1 cellular context compared by ENCODE assay signal in the genomic region with DNA sequence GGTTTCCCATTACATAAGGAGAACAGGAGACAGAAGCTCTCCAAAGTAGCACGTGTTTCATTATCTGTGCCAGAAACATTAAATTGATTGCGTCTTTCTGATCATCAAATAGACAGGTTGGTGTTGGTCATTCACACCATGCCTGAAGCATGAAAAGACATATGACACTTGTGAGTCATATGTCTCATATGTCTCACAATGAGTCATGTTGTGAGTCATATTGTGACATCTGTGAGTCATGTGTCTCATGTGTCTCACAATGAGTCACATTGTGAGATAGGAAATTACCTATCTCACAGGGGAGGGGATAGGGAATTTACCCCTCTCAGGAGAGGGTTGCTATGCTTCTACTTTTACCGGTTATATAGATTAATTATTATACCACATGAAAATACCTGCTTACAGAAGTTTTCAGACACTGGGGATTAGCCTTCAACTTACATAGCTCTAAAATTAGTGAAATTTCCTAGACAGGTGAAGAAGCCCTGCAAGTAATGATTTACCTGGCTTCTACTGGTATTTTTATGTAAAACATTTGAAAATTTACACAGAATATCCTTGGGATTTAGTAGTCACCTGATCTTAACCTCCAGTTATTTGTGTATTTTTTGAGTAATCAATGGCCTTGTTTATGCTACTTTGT.
TF ChIP-seq lines count a peak whose summit lies in the region.

No MANE protein-coding gene starts in this region.

TF ChIP-seq in GM12878, 131 proteins besides CTCF, POLR2A, EP300 and RAD21 (continued from another document and continues in another):
- TF ChIP-seq PKNOX1 (IDR thresholded peaks at IDR 0.05) (peak; percentile 86), ESRRA (IDR thresholded peaks at IDR 0.05; ENCODE audit: low read length) (no peak), RB1 (IDR thresholded peaks at IDR 0.05; ENCODE audit: borderline replicate concordance) (no peak; the same call in 1 of the 2 replicates), BACH1 (IDR thresholded peaks at IDR 0.05; ENCODE audit: borderline replicate concordance) (peak; percentile 99), POLR2AphosphoS2 (IDR thresholded peaks at IDR 0.05; ENCODE audit: low read depth, low read length) (no peak), ZNF622 (IDR thresholded peaks at IDR 0.05) (no peak), RUNX3 (IDR thresholded peaks at IDR 0.05; ENCODE audit: low read length) (peak; percentile 89), LARP7 (IDR thresholded peaks at IDR 0.05) (no peak), STAT1 (conservative IDR thresholded peaks at IDR 0.05) (no peak), SKIL (IDR thresholded peaks at IDR 0.05; ENCODE audit: low read depth, poor library complexity, severe bottlenecking) (peak; percentile 97), HCFC1 (IDR thresholded peaks at IDR 0.05; ENCODE audit: low read length) (no peak; the same call in 1 of the 2 replicates), WRNIP1 (IDR thresholded peaks at IDR 0.05; ENCODE audit: borderline replicate concordance, low read depth, low read length) (no peak), FOXK2 (IDR thresholded peaks at IDR 0.05) (no peak), YBX1 (IDR thresholded peaks at IDR 0.05) (no peak), ZZZ3 (IDR thresholded peaks at IDR 0.05; ENCODE audit: control insufficient read depth, insufficient read length, low read depth) (no peak), ATF2 (IDR thresholded peaks at IDR 0.05; ENCODE audit: low read length) (peak; percentile 100), CUX1 (IDR thresholded peaks at IDR 0.05; ENCODE audit: insufficient replicate concordance, low read depth, low read length) (peak; percentile 72), ATF7 (IDR thresholded peaks at IDR 0.05; ENCODE audit: low read depth) (peak; percentile 99), POLR2AphosphoS5 (IDR thresholded peaks at IDR 0.05; ENCODE audit: low read length) (no peak), BCL11A (IDR thresholded peaks at IDR 0.05; ENCODE audit: low read depth, low read length) (peak; percentile 99), RBBP5 (conservative IDR thresholded peaks at IDR 0.05) (no peak), EZH2 (IDR thresholded peaks at IDR 0.05; ENCODE audit: borderline replicate concordance, control insufficient read depth, low read depth, low read length) (no peak), CHD4 (IDR thresholded peaks at IDR 0.05) (no peak), REST (IDR thresholded peaks at IDR 0.05; ENCODE audit: low read depth, low read length) (no peak), MXI1 (IDR thresholded peaks at IDR 0.05; ENCODE audit: low read depth, low read length) (peak; percentile 78)
- TF ChIP-seq, protein P1, sequence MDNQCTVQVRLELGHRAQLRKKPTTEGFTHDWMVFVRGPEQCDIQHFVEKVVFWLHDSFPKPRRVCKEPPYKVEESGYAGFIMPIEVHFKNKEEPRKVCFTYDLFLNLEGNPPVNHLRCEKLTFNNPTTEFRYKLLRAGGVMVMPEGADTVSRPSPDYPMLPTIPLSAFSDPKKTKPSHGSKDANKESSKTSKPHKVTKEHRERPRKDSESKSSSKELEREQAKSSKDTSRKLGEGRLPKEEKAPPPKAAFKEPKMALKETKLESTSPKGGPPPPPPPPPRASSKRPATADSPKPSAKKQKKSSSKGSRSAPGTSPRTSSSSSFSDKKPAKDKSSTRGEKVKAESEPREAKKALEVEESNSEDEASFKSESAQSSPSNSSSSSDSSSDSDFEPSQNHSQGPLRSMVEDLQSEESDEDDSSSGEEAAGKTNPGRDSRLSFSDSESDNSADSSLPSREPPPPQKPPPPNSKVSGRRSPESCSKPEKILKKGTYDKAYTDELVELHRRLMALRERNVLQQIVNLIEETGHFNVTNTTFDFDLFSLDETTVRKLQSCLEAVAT (IDR thresholded peaks at IDR 0.05) = peak; percentile 50; the same call in 1 of the 2 replicates
- TF ChIP-seq, protein P2, sequence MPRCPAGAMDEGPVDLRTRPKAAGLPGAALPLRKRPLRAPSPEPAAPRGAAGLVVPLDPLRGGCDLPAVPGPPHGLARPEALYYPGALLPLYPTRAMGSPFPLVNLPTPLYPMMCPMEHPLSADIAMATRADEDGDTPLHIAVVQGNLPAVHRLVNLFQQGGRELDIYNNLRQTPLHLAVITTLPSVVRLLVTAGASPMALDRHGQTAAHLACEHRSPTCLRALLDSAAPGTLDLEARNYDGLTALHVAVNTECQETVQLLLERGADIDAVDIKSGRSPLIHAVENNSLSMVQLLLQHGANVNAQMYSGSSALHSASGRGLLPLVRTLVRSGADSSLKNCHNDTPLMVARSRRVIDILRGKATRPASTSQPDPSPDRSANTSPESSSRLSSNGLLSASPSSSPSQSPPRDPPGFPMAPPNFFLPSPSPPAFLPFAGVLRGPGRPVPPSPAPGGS (IDR thresholded peaks at IDR 0.05; ENCODE audit: borderline replicate concordance, insufficient read depth, low read depth, low read length, poor library complexity, severe bottlenecking) = peak; percentile 100
- TF ChIP-seq, protein P3, sequence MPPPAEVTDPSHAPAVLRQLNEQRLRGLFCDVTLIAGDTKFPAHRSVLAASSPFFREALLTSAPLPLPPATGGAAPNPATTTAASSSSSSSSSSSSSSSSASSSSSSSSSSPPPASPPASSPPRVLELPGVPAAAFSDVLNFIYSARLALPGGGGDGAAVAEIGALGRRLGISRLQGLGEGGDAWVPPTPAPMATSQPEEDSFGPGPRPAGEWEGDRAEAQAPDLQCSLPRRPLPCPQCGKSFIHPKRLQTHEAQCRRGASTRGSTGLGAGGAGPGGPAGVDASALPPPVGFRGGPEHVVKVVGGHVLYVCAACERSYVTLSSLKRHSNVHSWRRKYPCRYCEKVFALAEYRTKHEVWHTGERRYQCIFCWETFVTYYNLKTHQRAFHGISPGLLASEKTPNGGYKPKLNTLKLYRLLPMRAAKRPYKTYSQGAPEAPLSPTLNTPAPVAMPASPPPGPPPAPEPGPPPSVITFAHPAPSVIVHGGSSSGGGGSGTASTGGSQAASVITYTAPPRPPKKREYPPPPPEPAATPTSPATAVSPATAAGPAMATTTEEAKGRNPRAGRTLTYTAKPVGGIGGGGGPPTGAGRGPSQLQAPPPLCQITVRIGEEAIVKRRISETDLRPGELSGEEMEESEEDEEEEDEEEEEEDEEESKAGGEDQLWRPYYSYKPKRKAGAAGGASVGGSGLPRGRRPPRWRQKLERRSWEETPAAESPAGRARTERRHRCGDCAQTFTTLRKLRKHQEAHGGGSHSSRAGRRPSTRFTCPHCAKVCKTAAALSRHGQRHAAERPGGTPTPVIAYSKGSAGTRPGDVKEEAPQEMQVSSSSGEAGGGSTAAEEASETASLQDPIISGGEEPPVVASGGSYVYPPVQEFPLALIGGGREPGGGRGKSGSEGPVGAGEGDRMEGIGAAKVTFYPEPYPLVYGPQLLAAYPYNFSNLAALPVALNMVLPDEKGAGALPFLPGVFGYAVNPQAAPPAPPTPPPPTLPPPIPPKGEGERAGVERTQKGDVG (CRISPR knock-in tag; IDR thresholded peaks at IDR 0.05) = peak; percentile 70; the same call in 1 of the 2 replicates
- TF ChIP-seq, protein P4, sequence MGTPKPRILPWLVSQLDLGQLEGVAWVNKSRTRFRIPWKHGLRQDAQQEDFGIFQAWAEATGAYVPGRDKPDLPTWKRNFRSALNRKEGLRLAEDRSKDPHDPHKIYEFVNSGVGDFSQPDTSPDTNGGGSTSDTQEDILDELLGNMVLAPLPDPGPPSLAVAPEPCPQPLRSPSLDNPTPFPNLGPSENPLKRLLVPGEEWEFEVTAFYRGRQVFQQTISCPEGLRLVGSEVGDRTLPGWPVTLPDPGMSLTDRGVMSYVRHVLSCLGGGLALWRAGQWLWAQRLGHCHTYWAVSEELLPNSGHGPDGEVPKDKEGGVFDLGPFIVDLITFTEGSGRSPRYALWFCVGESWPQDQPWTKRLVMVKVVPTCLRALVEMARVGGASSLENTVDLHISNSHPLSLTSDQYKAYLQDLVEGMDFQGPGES (IDR thresholded peaks at IDR 0.05) = no peak
